In genomic region chr9:36143242-36143641, GRCh38 we compare ENCODE assay signal across 10 cellular contexts. TPM values are rescaled to one million over a fixed set of nuclear protein-coding genes. Genes with fewer than 3 reads are reported as not detected.
DNase-seq lines count a peak whose midpoint lies in the region; ATAC-seq and TF ChIP-seq lines count a peak whose summit lies in the region.
"Had no signal": no experiment of that assay in that cellular context is flagged by ENCODE, and none has a peak within 500 bp of the region (broad histone marks: within the 10 kb centered on the region; RNA-seq: fewer than 3 reads in every experiment).

No MANE protein-coding gene starts in this region.

- H3K36me3 ChIP-seq in mesendoderm (ENCODE audit: control insufficient read depth, insufficient read depth, low read length) = no peaks in the 10 kb centered on the region
- H3K36me3 ChIP-seq in testis (ENCODE audit: low read depth, missing control alignments) = no peaks in the 10 kb centered on the region

- WGBS in mesendoderm (ENCODE audit: extremely low coverage, insufficient coverage, low lambda C conversion rate) = no CpG with 5 or more reads among the region's 13 CpGs
- 75 to 83% methylated on average over 13 of the region's 13 CpGs for WGBS in testis, 2 donors

- no peak for ATAC-seq in GM18502 (IDR thresholded peaks at IDR 0.05; ENCODE audit: poor library complexity, unreplicated experiment)

- H3K27ac Mint-ChIP-seq in activated CD4-positive, alpha-beta T cell treated with anti-CD3 and anti-CD28 coated beads, Interleukin-2, amount 10 ng/mL, durations not matched to agents 7 days and 5 days = peak overlapping the region; percentile 94
- H3K27ac Mint-ChIP-seq in brain = peak overlapping the region in 3 of 5 experiments; percentile 68 to 90 (median 73)

- intact Hi-C loops in testis (cut with DNase I; ENCODE audit: low total_unique reads) = no loop called here

- H2BK120ac ChIP-seq in mesendoderm (ENCODE audit: low read depth, low read length) = no peak overlapping the region

- peaks cover 73% of the 10 kb centered on the region for H3K36me3 Mint-ChIP-seq in activated CD4-positive, alpha-beta T cell treated with anti-CD3 and anti-CD28 coated beads, Interleukin-2, amount 10 ng/mL, durations not matched to agents 7 days and 5 days (ENCODE audit: low read depth)
- peaks cover 33% of the 10 kb centered on the region for H3K36me3 Mint-ChIP-seq in brain

- CTCF ChIA-PET in activated CD4-positive, alpha-beta T cell treated with anti-CD3 and anti-CD28 coated beads, Interleukin-2, amount 10 ng/mL, durations not matched to agents 7 days and 5 days (lab: Charles Lee) = interaction anchor here (0.8 to 4.3 kb wide), 6 partner anchors 11 to 105 kb away, joined by 3 to 19 read pairs (median 4); no protein-coding TSS in a partner anchor

- no peak overlapping the region for H3K18ac ChIP-seq in mesendoderm (ENCODE audit: low read length)

- TF ChIP-seq POLR2A in testis (IDR thresholded peaks at IDR 0.05) = no peak

- no peaks in the 10 kb centered on the region for H3K27me3 ChIP-seq in mesendoderm (ENCODE audit: insufficient read depth, low read length, poor library complexity)
- H3K27me3 ChIP-seq in testis = no peaks in the 10 kb centered on the region

- no peak for TF ChIP-seq CTCF in brain (conservative IDR thresholded peaks at IDR 0.05)
- TF ChIP-seq CTCF in testis (IDR thresholded peaks at IDR 0.05) = no peak

- H3K23ac ChIP-seq in mesendoderm (ENCODE audit: low read length) = no peak overlapping the region

- H2BK5ac ChIP-seq in mesendoderm (ENCODE audit: low read length) = no peak overlapping the region

- H2BK15ac ChIP-seq in mesendoderm (replicated peaks; ENCODE audit: low read depth) = no peak overlapping the region

- H2AK5ac ChIP-seq in mesendoderm (ENCODE audit: low read length) = no peak overlapping the region

- H3K27ac ChIP-seq in mesendoderm (ENCODE audit: low read depth, low read length) (no peak overlapping the region), testis (peak overlapping the region; percentile 86 to 88)

- no peak overlapping the region for H3K9ac ChIP-seq in mesendoderm (ENCODE audit: low read length)

- no peaks in the 10 kb centered on the region for H3K27me3 Mint-ChIP-seq in activated CD4-positive, alpha-beta T cell treated with anti-CD3 and anti-CD28 coated beads, Interleukin-2, amount 10 ng/mL, durations not matched to agents 7 days and 5 days
- H3K27me3 Mint-ChIP-seq in brain = no peaks in the 10 kb centered on the region

- H4K8ac ChIP-seq in mesendoderm (ENCODE audit: low read depth, low read length) = no peak overlapping the region

- peaks cover 5% of the 10 kb centered on the region for H3K79me1 ChIP-seq in mesendoderm (ENCODE audit: low read length)

- H3K4me1 ChIP-seq in mesendoderm (ENCODE audit: control insufficient read depth, low read depth, low read length) (peaks cover 2% of the 10 kb centered on the region), testis (peaks cover 17% of the 10 kb centered on the region)

- peak overlapping the region; percentile 22 for H3K56ac ChIP-seq in mesendoderm (ENCODE audit: low read length)

- peak overlapping the region; percentile 80 for H3K4me3 Mint-ChIP-seq in activated CD4-positive, alpha-beta T cell treated with anti-CD3 and anti-CD28 coated beads, Interleukin-2, amount 10 ng/mL, durations not matched to agents 7 days and 5 days
- no peak overlapping the region for H3K4me3 Mint-ChIP-seq in brain

- H3K9me3 ChIP-seq in testis = no peaks in the 10 kb centered on the region

- no peak for DNase-seq in activated CD4-positive, alpha-beta T cell treated with anti-CD3 and anti-CD28 coated beads, Interleukin-2, amount 10 ng/mL, durations not matched to agents 7 days and 5 days
- no peak for DNase-seq in activated CD4-positive, alpha-beta T cell treated with anti-CD3 and anti-CD28 coated beads for 48 hours
- DNase-seq in mesendoderm = no peak
- no peak for DNase-seq in testis
- no peak for DNase-seq in NK-92 treated with Interleukin-12 subunit alpha and Interleukin-12 subunit beta, amount 100 ng/mL, for 24 hours (lab: John Stamatoyannopoulos, UW)
- DNase-seq in NCI-H82 treated with DMSO at 0.1 percent for 48 hours (lab: John Stamatoyannopoulos, UW; ENCODE audit: unreplicated experiment) = no peak
- DNase-seq: NCI-H524 had no signal

- H3K79me2 ChIP-seq in mesendoderm (ENCODE audit: control insufficient read depth, insufficient read depth, low read length) = peaks cover 3% of the 10 kb centered on the region

- H4K5ac ChIP-seq in mesendoderm (ENCODE audit: low read length) = no peak overlapping the region

- peaks cover 98% of the 10 kb centered on the region for H3K4me1 Mint-ChIP-seq in activated CD4-positive, alpha-beta T cell treated with anti-CD3 and anti-CD28 coated beads, Interleukin-2, amount 10 ng/mL, durations not matched to agents 7 days and 5 days
- peaks cover 50% of the 10 kb centered on the region for H3K4me1 Mint-ChIP-seq in brain

- no peak overlapping the region for H3K4me2 ChIP-seq in mesendoderm (ENCODE audit: low read length)

- POLR2A ChIA-PET in activated CD4-positive, alpha-beta T cell treated with anti-CD3 and anti-CD28 coated beads, Interleukin-2, amount 10 ng/mL, durations not matched to agents 7 days and 5 days (lab: Charles Lee) = no interaction called here

- H3K4me3 ChIP-seq in mesendoderm (ENCODE audit: low read length) (no peak overlapping the region), testis (no peak overlapping the region)

- no peak overlapping the region for H3K4ac ChIP-seq in mesendoderm (ENCODE audit: low read depth, low read length)

- H3K9me3 Mint-ChIP-seq in activated CD4-positive, alpha-beta T cell treated with anti-CD3 and anti-CD28 coated beads, Interleukin-2, amount 10 ng/mL, durations not matched to agents 7 days and 5 days = peaks cover 17% of the 10 kb centered on the region
- peaks cover 3 to 13% (median 8%) of the 10 kb centered on the region in 5 experiments for H3K9me3 Mint-ChIP-seq in brain

RNA-seq across cellular contexts. Expression of gene GLIPR2, which starts 6.7 kb away (rescaled TPM):
- total RNA-seq in activated CD4-positive, alpha-beta T cell treated with anti-CD3 and anti-CD28 coated beads, Interleukin-2, amount 10 ng/mL, durations not matched to agents 7 days and 5 days = 10 to 100 TPM; 53.9 to 58.4 TPM
- polyA plus RNA-seq in brain (ENCODE audit: insufficient read depth, low read depth, low replicate concordance) (16.2 TPM), testis (ENCODE audit: insufficient read depth, low read depth, low replicate concordance) (19.6 TPM)
- polyA plus RNA-seq in mesendoderm (2013, experiment 1 of 2) = 9.8 TPM
- 10.0 TPM for polyA plus RNA-seq in mesendoderm (2013, experiment 2 of 2)
- total RNA-seq in testis = 1 to 10 TPM; 3.5 to 3.9 TPM

RNA-seq across cellular contexts. Expression of gene CCIN, which starts 25.9 kb away (rescaled TPM):
- total RNA-seq in activated CD4-positive, alpha-beta T cell treated with anti-CD3 and anti-CD28 coated beads, Interleukin-2, amount 10 ng/mL, durations not matched to agents 7 days and 5 days = under 1 TPM in 1 of 2 experiments, not detected in 1; 0.17 TPM
- polyA plus RNA-seq in brain (ENCODE audit: insufficient read depth, low read depth, low replicate concordance) (not detected), testis (ENCODE audit: insufficient read depth, low read depth, low replicate concordance) (171 TPM)
- 0.44 TPM for polyA plus RNA-seq in mesendoderm (2013, experiment 1 of 2)
- 0.56 TPM for polyA plus RNA-seq in mesendoderm (2013, experiment 2 of 2)
- 10 to 100 TPM; 48.7 to 84.8 TPM for total RNA-seq in testis
- total RNA-seq: A673 had no signal

RNA-seq across cellular contexts. Expression of gene CLTA, which starts 47.5 kb away (rescaled TPM):
- 100 to 1,000 TPM; 156 to 158 TPM for total RNA-seq in activated CD4-positive, alpha-beta T cell treated with anti-CD3 and anti-CD28 coated beads, Interleukin-2, amount 10 ng/mL, durations not matched to agents 7 days and 5 days
- polyA plus RNA-seq in brain (ENCODE audit: insufficient read depth, low read depth, low replicate concordance) = 447 TPM
- 250 TPM for polyA plus RNA-seq in mesendoderm (2013, experiment 1 of 2)
- polyA plus RNA-seq in mesendoderm (2013, experiment 2 of 2) = 248 TPM
- total RNA-seq in testis = 100 to 1,000 TPM; 135 to 168 TPM
- 208 TPM for polyA plus RNA-seq in testis (ENCODE audit: insufficient read depth, low read depth, low replicate concordance)

Comparison
In these comparisons a context has a peak if more than half of its experiments do, and no peak if none do; other contexts are left out.
1. RNA of gene GLIPR2, which starts 6.7 kb away (total RNA-seq): 53.9 to 58.4 TPM in activated CD4-positive, alpha-beta T cell treated with anti-CD3 and anti-CD28 coated beads, Interleukin-2, amount 10 ng/mL, durations not matched to agents 7 days and 5 days; 3.5 to 3.9 TPM in testis; every median in the first group is over 10 times any median in the second.
2. RNA of gene CCIN, which starts 25.9 kb away (total RNA-seq): 48.7 to 84.8 TPM in testis; 0.17 TPM in activated CD4-positive, alpha-beta T cell treated with anti-CD3 and anti-CD28 coated beads, Interleukin-2, amount 10 ng/mL, durations not matched to agents 7 days and 5 days; every median in the first group is over 10 times any median in the second.